In the genomic region with DNA sequence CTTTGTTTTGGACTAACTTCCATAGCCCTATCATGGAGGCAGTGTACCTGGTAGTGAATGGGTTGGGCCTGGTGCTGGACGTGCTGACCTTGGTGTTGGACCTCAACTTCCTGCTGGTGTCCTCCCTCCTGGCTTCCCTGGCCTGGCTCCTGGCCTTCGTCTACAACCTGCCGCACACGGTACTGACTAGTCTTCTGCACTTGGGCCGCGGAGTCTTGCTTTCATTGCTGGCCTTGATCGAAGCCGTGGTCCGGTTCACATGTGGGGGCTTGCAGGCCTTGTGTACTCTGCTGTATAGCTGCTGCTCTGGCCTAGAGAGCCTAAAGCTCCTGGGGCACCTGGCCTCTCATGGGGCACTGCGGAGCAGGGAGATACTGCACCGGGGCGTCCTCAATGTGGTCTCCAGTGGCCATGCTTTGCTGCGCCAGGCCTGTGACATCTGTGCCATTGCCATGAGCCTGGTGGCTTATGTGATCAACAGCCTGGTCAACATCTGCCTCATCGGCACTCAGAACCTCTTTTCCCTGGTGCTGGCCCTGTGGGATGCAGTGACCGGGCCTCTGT, we compare ENCODE assay signal across 8 cellular contexts. TPM values are rescaled to one million over a fixed set of nuclear protein-coding genes. Genes with fewer than 3 reads are reported as not detected.
A peak's percentile ranks its signal among the peaks of the same experiment; 100 is the strongest.
DNase-seq lines count a peak whose midpoint lies in the region; ATAC-seq and TF ChIP-seq lines count a peak whose summit lies in the region.

No MANE protein-coding gene starts in this region.

- peak; percentile 29 for DNase-seq in activated CD4-positive, CD25-positive, alpha-beta regulatory T cell treated with anti-CD3 and anti-CD28 coated beads, Interleukin-2, amount 50 U/mL, for 72 hours
- no peak for DNase-seq in activated CD4-positive, CD25-positive, alpha-beta regulatory T cell (lab: John Stamatoyannopoulos, UW)
- no peak for DNase-seq in activated naive CD8-positive, alpha-beta T cell treated with anti-CD3 and anti-CD28 coated beads, Interleukin-2, amount 10 ng/mL, durations not matched to agents 7 days and 5 days
- DNase-seq in kidney epithelial cell (ENCODE audit: low read depth), result no peak
- peak in 1 of 2 donors; percentile 70 for DNase-seq in suprapubic skin (ENCODE audit: low spot score in 2 of 2)
- no peak for DNase-seq in NCI-H510A (lab: John Stamatoyannopoulos, UW)
- DNase-seq in GM10248 (ENCODE audit: extremely low spot score), result no peak

- H3K9me3 Mint-ChIP-seq in activated naive CD8-positive, alpha-beta T cell treated with anti-CD3 and anti-CD28 coated beads, Interleukin-2, amount 10 ng/mL, durations not matched to agents 7 days and 5 days, result no peaks in the 10 kb centered on the region

- no peak for TF ChIP-seq EP300 in suprapubic skin (IDR thresholded peaks at IDR 0.05)

- peaks cover 26% of the 10 kb centered on the region for H3K4me1 Mint-ChIP-seq in activated naive CD8-positive, alpha-beta T cell treated with anti-CD3 and anti-CD28 coated beads, Interleukin-2, amount 10 ng/mL, durations not matched to agents 7 days and 5 days

- H3K27ac ChIP-seq in suprapubic skin, result no peak overlapping the region

- H3K4me1 ChIP-seq in suprapubic skin, result peaks cover 40% of the 10 kb centered on the region

- H3K36me3 Mint-ChIP-seq in activated naive CD8-positive, alpha-beta T cell treated with anti-CD3 and anti-CD28 coated beads, Interleukin-2, amount 10 ng/mL, durations not matched to agents 7 days and 5 days, result peaks cover 9% of the 10 kb centered on the region

- H3K4me3 Mint-ChIP-seq in activated naive CD8-positive, alpha-beta T cell treated with anti-CD3 and anti-CD28 coated beads, Interleukin-2, amount 10 ng/mL, durations not matched to agents 7 days and 5 days, result peak overlapping the region; percentile 98

- no peak for ATAC-seq in activated naive CD8-positive, alpha-beta T cell treated with anti-CD3 and anti-CD28 coated beads, Interleukin-2, amount 10 ng/mL, durations not matched to agents 7 days and 5 days (ENCODE audit: low read depth)
- ATAC-seq in HG03521 (IDR thresholded peaks at IDR 0.05; ENCODE audit: unreplicated experiment), result no peak

- WGBS in suprapubic skin, result 66% methylated on average over 14 of the region's 15 CpGs

- H3K27me3 ChIP-seq in kidney epithelial cell (ENCODE audit: control insufficient read depth, insufficient read depth, low read length) (peaks cover 10% of the 10 kb centered on the region), suprapubic skin (peaks cover 9% of the 10 kb centered on the region)

- H3K27me3 Mint-ChIP-seq in activated naive CD8-positive, alpha-beta T cell treated with anti-CD3 and anti-CD28 coated beads, Interleukin-2, amount 10 ng/mL, durations not matched to agents 7 days and 5 days, result peaks cover 19% of the 10 kb centered on the region

- no peaks in the 10 kb centered on the region for H3K9me3 ChIP-seq in suprapubic skin

- POLR2A ChIA-PET in activated naive CD8-positive, alpha-beta T cell treated with anti-CD3 and anti-CD28 coated beads, Interleukin-2, amount 10 ng/mL, durations not matched to agents 7 days and 5 days (lab: Charles Lee), result interaction anchor here (1.0 to 1.8 kb wide), 3 partner anchors 13 to 316 kb away, joined by 3 to 13 read pairs (median 3); a partner anchor contains a TSS
- POLR2A ChIA-PET in GM10248 (lab: Yijun Ruan, JAX), result no interaction called here

- H3K4me3 ChIP-seq in kidney epithelial cell (ENCODE audit: low read depth, low read length), result peak overlapping the region; percentile 85
- H3K4me3 ChIP-seq in suprapubic skin, result peak overlapping the region; percentile 97

- CTCF ChIA-PET in GM10248 (lab: Yijun Ruan, JAX), result interaction anchor here (0.9 to 6.0 kb wide), 5 partner anchors 13 to 190 kb away, joined by 3 to 69 read pairs (median 3); no protein-coding TSS in a partner anchor

- no peak for TF ChIP-seq CTCF in kidney epithelial cell (IDR thresholded peaks at IDR 0.05; ENCODE audit: insufficient read depth, low read length, poor library complexity, severe bottlenecking)
- no peak for TF ChIP-seq CTCF in suprapubic skin (IDR thresholded peaks at IDR 0.05)
- TF ChIP-seq CTCF in GM10248 (IDR thresholded peaks at IDR 0.05; ENCODE audit: control extremely low read depth, extremely low read depth, low read depth, missing control alignments), result no peak

- H3K36me3 ChIP-seq in kidney epithelial cell (ENCODE audit: control insufficient read depth, insufficient read depth, low read length) (no peaks in the 10 kb centered on the region), suprapubic skin (peaks cover 8% of the 10 kb centered on the region)

- TF ChIP-seq POLR2A in suprapubic skin (IDR thresholded peaks at IDR 0.05), result no peak

- H3K27ac Mint-ChIP-seq in activated naive CD8-positive, alpha-beta T cell treated with anti-CD3 and anti-CD28 coated beads, Interleukin-2, amount 10 ng/mL, durations not matched to agents 7 days and 5 days, result peak overlapping the region; percentile 99

RNA-seq across cellular contexts. Expression of a gene that starts 0.8 kb away (rescaled TPM):
- 10 to 100 TPM; 32.2 to 32.9 TPM for total RNA-seq in activated naive CD8-positive, alpha-beta T cell treated with anti-CD3 and anti-CD28 coated beads, Interleukin-2, amount 10 ng/mL, durations not matched to agents 7 days and 5 days
- 17.8 and 20.5 TPM in 2 replicates for total RNA-seq in kidney epithelial cell
- 10 to 100 TPM; 13.3 to 21.4 (median 15.4) TPM for total RNA-seq in suprapubic skin

RNA-seq across cellular contexts. Expression of a gene that starts 5.5 kb away (rescaled TPM):
- total RNA-seq in activated naive CD8-positive, alpha-beta T cell treated with anti-CD3 and anti-CD28 coated beads, Interleukin-2, amount 10 ng/mL, durations not matched to agents 7 days and 5 days, result not detected
- 2.9 and 6.2 TPM in 2 replicates for total RNA-seq in kidney epithelial cell
- 1 to 10 TPM; 3.7 to 9.8 (median 4.9) TPM for total RNA-seq in suprapubic skin

RNA-seq across cellular contexts. Expression of a gene that starts 11.3 kb away (rescaled TPM):
- not detected for total RNA-seq in activated naive CD8-positive, alpha-beta T cell treated with anti-CD3 and anti-CD28 coated beads, Interleukin-2, amount 10 ng/mL, durations not matched to agents 7 days and 5 days
- total RNA-seq in kidney epithelial cell (not detected in 2 replicates), suprapubic skin (under 1 TPM in 1 of 4 donors, not detected in 3; 0.11 TPM)

RNA-seq across cellular contexts. Expression of a gene that starts 18.2 kb away (rescaled TPM):
- total RNA-seq in activated naive CD8-positive, alpha-beta T cell treated with anti-CD3 and anti-CD28 coated beads, Interleukin-2, amount 10 ng/mL, durations not matched to agents 7 days and 5 days, result 1 to 10 TPM; 2.4 to 2.9 TPM
- 563 and 601 TPM in 2 replicates for total RNA-seq in kidney epithelial cell
- 100 to 1,000 TPM; 104 to 163 (median 124) TPM for total RNA-seq in suprapubic skin

RNA-seq across cellular contexts. Expression of a gene that starts 46.3 kb away (rescaled TPM):
- total RNA-seq in activated naive CD8-positive, alpha-beta T cell treated with anti-CD3 and anti-CD28 coated beads, Interleukin-2, amount 10 ng/mL, durations not matched to agents 7 days and 5 days, result under 1 TPM; 0.62 to 0.83 TPM
- total RNA-seq in kidney epithelial cell (1.6 and 2.0 TPM in 2 replicates), suprapubic skin (10 to 100 TPM in 3 of 4 donors, 1 to 10 TPM in 1; 5.9 to 25.4 (median 15.2) TPM)
